Comparison of ENCODE assay signal across 26 cellular contexts in genomic region chr14:20712900-20713299, GRCh38. TPM values are rescaled to one million over a fixed set of nuclear protein-coding genes. Genes with fewer than 3 reads are reported as not detected.
DNase-seq lines count a peak whose midpoint lies in the region; ATAC-seq and TF ChIP-seq lines count a peak whose summit lies in the region.
"Had no signal": no experiment of that assay in that cellular context is flagged by ENCODE, and none has a peak within 500 bp of the region (broad histone marks: within the 10 kb centered on the region; RNA-seq: fewer than 3 reads in every experiment).

No MANE protein-coding gene starts in this region.

- no peaks in the 10 kb centered on the region for H3K4me1 ChIP-seq in GM23338 (ENCODE audit: insufficient read depth)

- no peak for DNase-seq in GM23338 (ENCODE audit: low spot score)
- no peak for DNase-seq in WTC11 (ENCODE audit: low spot score)
- DNase-seq in epithelial cell of esophagus (ENCODE audit: low read depth), result peak; percentile 48
- DNase-seq in GM13977 (ENCODE audit: low spot score), result no peak
- DNase-seq in NOMO-1 treated with DMSO at 0.1 percent for 48 hours (lab: John Stamatoyannopoulos, UW; ENCODE audit: unreplicated experiment), result no peak
- DNase-seq: AML-193; C1 segment of cervical spinal cord; CD4-positive, alpha-beta memory T cell; COR-L47; H7; MG63; NCI-H1694; NCI-H2029 treated with DMSO at 0.1 percent for 48 hours; NCI-H446 treated with DMSO at 0.1 percent for 48 hours; NCI-H526; Peyer's patch; SK-N-SH; SW 1271 had no signal

- H4K20me1 ChIP-seq in GM23338 (replicated peaks; ENCODE audit: insufficient read depth), result no peaks in the 10 kb centered on the region

- ATAC-seq in GM23338, result no peak
- ATAC-seq in WTC11, result no peak
- peak; percentile 32 for ATAC-seq in stimulated activated memory B cell treated with anti-CD40 and anti-IgM and Interleukin-4, amounts not matched to agents 10 μg/mL and 1 μg/mL and 100 μg/mL, for 72 hours
- no peak for ATAC-seq in HG03097 (IDR thresholded peaks at IDR 0.05; ENCODE audit: low FRiP score, unreplicated experiment)
- ATAC-seq: GM12878, K562 had no signal

- peaks cover 19% of the 10 kb centered on the region; the same call in 1 of the 2 replicates for H3K9me2 ChIP-seq in GM23338 (ENCODE audit: insufficient read depth)
- H3K9me2 ChIP-seq: SK-N-SH had no signal

- H2AFZ ChIP-seq in GM23338, result peak overlapping the region; percentile 77; the same call in 1 of the 2 replicates

- no peaks in the 10 kb centered on the region for H3K79me2 ChIP-seq in GM23338 (replicated peaks; ENCODE audit: insufficient read depth)

- H3K4me3 ChIP-seq in GM23338, result no peak overlapping the region
- no peak overlapping the region for H3K4me3 ChIP-seq in epithelial cell of esophagus (ENCODE audit: low read length)
- H3K4me3 ChIP-seq: GM12878, K562, MG63, Peyer's patch had no signal

- H3K9me3 Mint-ChIP-seq in GM23338, result peaks cover 11% of the 10 kb centered on the region
- H3K9me3 Mint-ChIP-seq in WTC11, result peaks cover 26% of the 10 kb centered on the region
- H3K9me3 Mint-ChIP-seq in stimulated activated memory B cell treated with anti-CD40 and anti-IgM and Interleukin-4, amounts not matched to agents 10 μg/mL and 1 μg/mL and 100 μg/mL, for 72 hours, result peaks cover 6% of the 10 kb centered on the region

- H3K4me3 Mint-ChIP-seq in GM23338 (no peak overlapping the region), WTC11 (no peak overlapping the region)
- H3K4me3 Mint-ChIP-seq in stimulated activated memory B cell treated with anti-CD40 and anti-IgM and Interleukin-4, amounts not matched to agents 10 μg/mL and 1 μg/mL and 100 μg/mL, for 72 hours, result no peak overlapping the region
- H3K4me3 Mint-ChIP-seq: CD4-positive, alpha-beta memory T cell had no signal

- in situ Hi-C loops in GM13977 (cut with MboI; ENCODE audit: low pct_unique_long_range_greater_than_20kb, low sequenced_read_pairs, unreplicated experiment), result no loop called here

- no peaks in the 10 kb centered on the region for H3F3A ChIP-seq in GM23338 (replicated peaks; ENCODE audit: low read depth)

- no peaks in the 10 kb centered on the region for H3K27me3 ChIP-seq in GM23338 (ENCODE audit: insufficient read depth)
- H3K27me3 ChIP-seq: MG63, Peyer's patch had no signal

- POLR2A ChIA-PET in WTC11 (lab: Charles Lee), result no interaction called here

- H3K4me1 Mint-ChIP-seq in GM23338 (peaks cover 20% of the 10 kb centered on the region), WTC11 (peaks cover 19% of the 10 kb centered on the region)
- H3K4me1 Mint-ChIP-seq in stimulated activated memory B cell treated with anti-CD40 and anti-IgM and Interleukin-4, amounts not matched to agents 10 μg/mL and 1 μg/mL and 100 μg/mL, for 72 hours, result peaks cover 47% of the 10 kb centered on the region
- H3K4me1 Mint-ChIP-seq: CD4-positive, alpha-beta memory T cell had no signal

- CTCF ChIA-PET in WTC11 (lab: Charles Lee), result interaction anchor here (0.9 to 1.0 kb wide), 2 partner anchors 154 to 302 kb away, joined by 3 read pairs; no protein-coding TSS in a partner anchor

- H3K27ac Mint-ChIP-seq in GM23338, result no peak overlapping the region
- H3K27ac Mint-ChIP-seq in WTC11, result peak overlapping the region; percentile 28; the same call in 1 of the 2 replicates
- H3K27ac Mint-ChIP-seq in stimulated activated memory B cell treated with anti-CD40 and anti-IgM and Interleukin-4, amounts not matched to agents 10 μg/mL and 1 μg/mL and 100 μg/mL, for 72 hours, result peak overlapping the region; percentile 81
- H3K27ac Mint-ChIP-seq: CD4-positive, alpha-beta memory T cell had no signal

- H3K27me3 Mint-ChIP-seq in GM23338 (ENCODE audit: insufficient read depth, low read depth, poor library complexity) (peaks cover 5% of the 10 kb centered on the region), WTC11 (ENCODE audit: low read depth) (no peaks in the 10 kb centered on the region; the same call in 1 of the 2 replicates)
- no peaks in the 10 kb centered on the region for H3K27me3 Mint-ChIP-seq in stimulated activated memory B cell treated with anti-CD40 and anti-IgM and Interleukin-4, amounts not matched to agents 10 μg/mL and 1 μg/mL and 100 μg/mL, for 72 hours

- no peak for TF ChIP-seq CTCF in GM23338 (conservative IDR thresholded peaks at IDR 0.05; ENCODE audit: low read depth in 2 of 2)
- no peak for TF ChIP-seq CTCF in WTC11 (IDR thresholded peaks at IDR 0.05)
- TF ChIP-seq CTCF in epithelial cell of esophagus (IDR thresholded peaks at IDR 0.05; ENCODE audit: insufficient read depth, low read depth, low read length, missing control alignments), result no peak
- no peak for TF ChIP-seq CTCF in GM13977 (IDR thresholded peaks at IDR 0.05; ENCODE audit: extremely low read depth, insufficient read depth, missing control alignments)

- no peaks in the 10 kb centered on the region for H3K36me3 ChIP-seq in GM23338 (ENCODE audit: insufficient read depth)
- H3K36me3 ChIP-seq: MG63, Peyer's patch had no signal

- no peak overlapping the region for H3K27ac ChIP-seq in GM23338 (ENCODE audit: low read depth)

- no peak overlapping the region for H3K4me2 ChIP-seq in GM23338
- H3K4me2 ChIP-seq: SK-N-SH had no signal

- H3K36me3 Mint-ChIP-seq in GM23338 (ENCODE audit: low read depth), result peaks cover 12% of the 10 kb centered on the region
- H3K36me3 Mint-ChIP-seq in WTC11, result no peaks in the 10 kb centered on the region
- H3K36me3 Mint-ChIP-seq in stimulated activated memory B cell treated with anti-CD40 and anti-IgM and Interleukin-4, amounts not matched to agents 10 μg/mL and 1 μg/mL and 100 μg/mL, for 72 hours, result peaks cover 10% of the 10 kb centered on the region
- H3K36me3 Mint-ChIP-seq: CD4-positive, alpha-beta memory T cell had no signal

TF ChIP-seq in GM23338, 12 proteins besides CTCF, POLR2A, EP300 and RAD21 (continues in another document):
- no peak for TF ChIP-seq EZH2phosphoT487 (IDR thresholded peaks at IDR 0.05; ENCODE audit: unreplicated experiment)
- TF ChIP-seq, protein P1, sequence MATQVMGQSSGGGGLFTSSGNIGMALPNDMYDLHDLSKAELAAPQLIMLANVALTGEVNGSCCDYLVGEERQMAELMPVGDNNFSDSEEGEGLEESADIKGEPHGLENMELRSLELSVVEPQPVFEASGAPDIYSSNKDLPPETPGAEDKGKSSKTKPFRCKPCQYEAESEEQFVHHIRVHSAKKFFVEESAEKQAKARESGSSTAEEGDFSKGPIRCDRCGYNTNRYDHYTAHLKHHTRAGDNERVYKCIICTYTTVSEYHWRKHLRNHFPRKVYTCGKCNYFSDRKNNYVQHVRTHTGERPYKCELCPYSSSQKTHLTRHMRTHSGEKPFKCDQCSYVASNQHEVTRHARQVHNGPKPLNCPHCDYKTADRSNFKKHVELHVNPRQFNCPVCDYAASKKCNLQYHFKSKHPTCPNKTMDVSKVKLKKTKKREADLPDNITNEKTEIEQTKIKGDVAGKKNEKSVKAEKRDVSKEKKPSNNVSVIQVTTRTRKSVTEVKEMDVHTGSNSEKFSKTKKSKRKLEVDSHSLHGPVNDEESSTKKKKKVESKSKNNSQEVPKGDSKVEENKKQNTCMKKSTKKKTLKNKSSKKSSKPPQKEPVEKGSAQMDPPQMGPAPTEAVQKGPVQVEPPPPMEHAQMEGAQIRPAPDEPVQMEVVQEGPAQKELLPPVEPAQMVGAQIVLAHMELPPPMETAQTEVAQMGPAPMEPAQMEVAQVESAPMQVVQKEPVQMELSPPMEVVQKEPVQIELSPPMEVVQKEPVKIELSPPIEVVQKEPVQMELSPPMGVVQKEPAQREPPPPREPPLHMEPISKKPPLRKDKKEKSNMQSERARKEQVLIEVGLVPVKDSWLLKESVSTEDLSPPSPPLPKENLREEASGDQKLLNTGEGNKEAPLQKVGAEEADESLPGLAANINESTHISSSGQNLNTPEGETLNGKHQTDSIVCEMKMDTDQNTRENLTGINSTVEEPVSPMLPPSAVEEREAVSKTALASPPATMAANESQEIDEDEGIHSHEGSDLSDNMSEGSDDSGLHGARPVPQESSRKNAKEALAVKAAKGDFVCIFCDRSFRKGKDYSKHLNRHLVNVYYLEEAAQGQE (IDR thresholded peaks at IDR 0.05; ENCODE audit: unreplicated experiment), result no peak

TF ChIP-seq in WTC11, 78 proteins besides CTCF, POLR2A, EP300 and RAD21:
- TF ChIP-seq SMAD4 (CRISPR knock-in tag; IDR thresholded peaks at IDR 0.05) (no peak), JUN (CRISPR knock-in tag; IDR thresholded peaks at IDR 0.05) (no peak)
TF ChIP-seq in WTC11: peak in this region for 0.

RNA-seq across cellular contexts. Expression of gene ANG, which starts 24.3 kb away (rescaled TPM):
- 2.3 and 5.1 TPM in 2 replicates for total RNA-seq in GM23338 (2014; rRNA removed; shearing (Covaris generic))
- polyA plus RNA-seq in GM23338 (2016; fragmentation: Nextera tagmentation; extraction: Ambion mirVana), result 3.7 and 5.0 TPM in 2 replicates
- 4.8 to 5.2 TPM (median 4.9 TPM) in 3 replicates for total RNA-seq in WTC11 (2021)
- total RNA-seq: OCI-LY7 had no signal

RNA-seq across cellular contexts. Expression of gene RNASE4, which starts 28.5 kb away (rescaled TPM):
- 1.6 and 2.0 TPM in 2 replicates for total RNA-seq in GM23338 (2014; rRNA removed; shearing (Covaris generic))
- polyA plus RNA-seq in GM23338 (2016; fragmentation: Nextera tagmentation; extraction: Ambion mirVana), result 0.29 and 0.45 TPM in 2 replicates
- total RNA-seq in WTC11 (2021), result 1.0 to 2.8 TPM (median 2.4 TPM) in 3 replicates
- total RNA-seq: OCI-LY7 had no signal

RNA-seq across cellular contexts. Expression of gene EDDM3A, which starts 32.8 kb away (rescaled TPM):
- total RNA-seq in GM23338 (2014; rRNA removed; shearing (Covaris generic)), result not detected in 2 replicates
- not detected in 2 replicates for polyA plus RNA-seq in GM23338 (2016; fragmentation: Nextera tagmentation; extraction: Ambion mirVana)
- 0.20 TPM in 1 of 3 replicates, not detected in the others for total RNA-seq in WTC11 (2021)
- total RNA-seq: CD4-positive, alpha-beta memory T cell; GM12878; H7; HT1080; K562; LHCN-M2; OCI-LY7; Peyer's patch had no signal
- polyA plus RNA-seq: AG04450; CD4-positive, alpha-beta memory T cell; GM12878; K562; SK-N-SH had no signal

RNA-seq across cellular contexts. Expression of gene EDDM3B, which starts 55.3 kb away (rescaled TPM):
- total RNA-seq in GM23338 (2014; rRNA removed; shearing (Covaris generic)), result not detected in 2 replicates
- not detected in 2 replicates for polyA plus RNA-seq in GM23338 (2016; fragmentation: Nextera tagmentation; extraction: Ambion mirVana)
- not detected in 3 replicates for total RNA-seq in WTC11 (2021)
- total RNA-seq: CD4-positive, alpha-beta memory T cell; GM12878; H7; HT1080; K562; LHCN-M2; OCI-LY7; Peyer's patch had no signal
- polyA plus RNA-seq: AG04450; CD4-positive, alpha-beta memory T cell; GM12878; K562; SK-N-SH had no signal
